1 cellular context compared by ENCODE assay signal in genomic region chr17:57906910-57907309, GRCh38.
TF ChIP-seq lines count a peak whose summit lies in the region.

No MANE protein-coding gene starts in this region.

TF ChIP-seq in HepG2, 621 proteins besides CTCF, POLR2A, EP300 and RAD21 (continued from another document and continues in another):
- TF ChIP-seq ZNF362 (CRISPR knock-in tag; IDR thresholded peaks at IDR 0.05; ENCODE audit: borderline replicate concordance) = peak; percentile 95
- TF ChIP-seq MYC (CRISPR knock-in tag; IDR thresholded peaks at IDR 0.05; ENCODE audit: borderline replicate concordance) = peak; percentile 31; the same call in 1 of the 2 replicates
- no peak for TF ChIP-seq MIXL1 (CRISPR knock-in tag; IDR thresholded peaks at IDR 0.05)
- TF ChIP-seq, protein P1, sequence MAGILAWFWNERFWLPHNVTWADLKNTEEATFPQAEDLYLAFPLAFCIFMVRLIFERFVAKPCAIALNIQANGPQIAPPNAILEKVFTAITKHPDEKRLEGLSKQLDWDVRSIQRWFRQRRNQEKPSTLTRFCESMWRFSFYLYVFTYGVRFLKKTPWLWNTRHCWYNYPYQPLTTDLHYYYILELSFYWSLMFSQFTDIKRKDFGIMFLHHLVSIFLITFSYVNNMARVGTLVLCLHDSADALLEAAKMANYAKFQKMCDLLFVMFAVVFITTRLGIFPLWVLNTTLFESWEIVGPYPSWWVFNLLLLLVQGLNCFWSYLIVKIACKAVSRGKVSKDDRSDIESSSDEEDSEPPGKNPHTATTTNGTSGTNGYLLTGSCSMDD (CRISPR knock-in tag; IDR thresholded peaks at IDR 0.05) = no peak
- TF ChIP-seq ZNF687 (CRISPR knock-in tag; IDR thresholded peaks at IDR 0.05) = peak; percentile 67
- TF ChIP-seq USF2 (IDR thresholded peaks at IDR 0.05; ENCODE audit: low read depth, low read length) = no peak
- TF ChIP-seq USF2 (CRISPR knock-in tag; IDR thresholded peaks at IDR 0.05; ENCODE audit: borderline replicate concordance) = no peak
- peak; percentile 46; the same call in 1 of the 2 replicates for TF ChIP-seq SAP130 (CRISPR knock-in tag; IDR thresholded peaks at IDR 0.05; ENCODE audit: low read depth)
- peak; percentile 89 for TF ChIP-seq XRCC5 (optimal IDR thresholded peaks at IDR 0.05; ENCODE audit: low read length)
- TF ChIP-seq, protein P2, sequence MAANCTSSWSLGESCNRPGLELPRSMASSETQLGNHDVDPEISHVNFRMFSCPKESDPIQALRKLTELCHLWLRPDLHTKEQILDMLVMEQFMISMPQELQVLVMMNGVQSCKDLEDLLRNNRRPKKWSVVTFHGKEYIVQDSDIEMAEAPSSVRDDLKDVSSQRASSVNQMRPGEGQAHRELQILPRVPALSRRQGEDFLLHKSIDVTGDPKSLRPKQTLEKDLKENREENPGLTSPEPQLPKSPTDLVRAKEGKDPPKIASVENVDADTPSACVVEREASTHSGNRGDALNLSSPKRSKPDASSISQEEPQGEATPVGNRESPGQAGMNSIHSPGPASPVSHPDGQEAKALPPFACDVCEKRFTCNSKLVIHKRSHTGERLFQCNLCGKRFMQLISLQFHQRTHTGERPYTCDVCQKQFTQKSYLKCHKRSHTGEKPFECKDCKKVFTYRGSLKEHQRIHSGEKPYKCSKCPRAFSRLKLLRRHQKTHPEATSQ (CRISPR knock-in tag; IDR thresholded peaks at IDR 0.05; ENCODE audit: borderline replicate concordance) = no peak
- TF ChIP-seq POLR2AphosphoS5 (IDR thresholded peaks at IDR 0.05; ENCODE audit: low read depth, low read length) = no peak
- TF ChIP-seq SKI (IDR thresholded peaks at IDR 0.05; ENCODE audit: partially characterized antibody) = no peak
- TF ChIP-seq MIER3 (CRISPR knock-in tag; IDR thresholded peaks at IDR 0.05; ENCODE audit: borderline replicate concordance) = no peak
- TF ChIP-seq, protein P3, sequence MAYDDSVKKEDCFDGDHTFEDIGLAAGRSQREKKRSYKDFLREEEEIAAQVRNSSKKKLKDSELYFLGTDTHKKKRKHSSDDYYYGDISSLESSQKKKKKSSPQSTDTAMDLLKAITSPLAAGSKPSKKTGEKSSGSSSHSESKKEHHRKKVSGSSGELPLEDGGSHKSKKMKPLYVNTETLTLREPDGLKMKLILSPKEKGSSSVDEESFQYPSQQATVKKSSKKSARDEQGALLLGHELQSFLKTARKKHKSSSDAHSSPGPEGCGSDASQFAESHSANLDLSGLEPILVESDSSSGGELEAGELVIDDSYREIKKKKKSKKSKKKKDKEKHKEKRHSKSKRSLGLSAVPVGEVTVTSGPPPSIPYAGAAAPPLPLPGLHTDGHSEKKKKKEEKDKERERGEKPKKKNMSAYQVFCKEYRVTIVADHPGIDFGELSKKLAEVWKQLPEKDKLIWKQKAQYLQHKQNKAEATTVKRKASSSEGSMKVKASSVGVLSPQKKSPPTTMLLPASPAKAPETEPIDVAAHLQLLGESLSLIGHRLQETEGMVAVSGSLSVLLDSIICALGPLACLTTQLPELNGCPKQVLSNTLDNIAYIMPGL (CRISPR knock-in tag; IDR thresholded peaks at IDR 0.05; ENCODE audit: borderline replicate concordance in 1 of 2, low read depth in 1 of 2) = peak in 1 of 2 experiments; percentile 54; a peak in 1 of 4 replicates
- peak; percentile 9 for TF ChIP-seq PRPF4 (IDR thresholded peaks at IDR 0.05; ENCODE audit: low read depth, low read length, poor library complexity, severe bottlenecking)
- no peak for TF ChIP-seq MBD4 (IDR thresholded peaks at IDR 0.05; ENCODE audit: borderline replicate concordance, low read length)
- TF ChIP-seq ZNF570 (CRISPR knock-in tag; IDR thresholded peaks at IDR 0.05; ENCODE audit: borderline replicate concordance) = no peak
- TF ChIP-seq SETDB1 (CRISPR knock-in tag; IDR thresholded peaks at IDR 0.05; ENCODE audit: borderline replicate concordance) = no peak
- no peak for TF ChIP-seq EED (CRISPR knock-in tag; IDR thresholded peaks at IDR 0.05)
- TF ChIP-seq, protein P4, sequence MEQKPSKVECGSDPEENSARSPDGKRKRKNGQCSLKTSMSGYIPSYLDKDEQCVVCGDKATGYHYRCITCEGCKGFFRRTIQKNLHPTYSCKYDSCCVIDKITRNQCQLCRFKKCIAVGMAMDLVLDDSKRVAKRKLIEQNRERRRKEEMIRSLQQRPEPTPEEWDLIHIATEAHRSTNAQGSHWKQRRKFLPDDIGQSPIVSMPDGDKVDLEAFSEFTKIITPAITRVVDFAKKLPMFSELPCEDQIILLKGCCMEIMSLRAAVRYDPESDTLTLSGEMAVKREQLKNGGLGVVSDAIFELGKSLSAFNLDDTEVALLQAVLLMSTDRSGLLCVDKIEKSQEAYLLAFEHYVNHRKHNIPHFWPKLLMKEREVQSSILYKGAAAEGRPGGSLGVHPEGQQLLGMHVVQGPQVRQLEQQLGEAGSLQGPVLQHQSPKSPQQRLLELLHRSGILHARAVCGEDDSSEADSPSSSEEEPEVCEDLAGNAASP (CRISPR knock-in tag; IDR thresholded peaks at IDR 0.05; ENCODE audit: borderline replicate concordance) = no peak
- TF ChIP-seq, protein P5, sequence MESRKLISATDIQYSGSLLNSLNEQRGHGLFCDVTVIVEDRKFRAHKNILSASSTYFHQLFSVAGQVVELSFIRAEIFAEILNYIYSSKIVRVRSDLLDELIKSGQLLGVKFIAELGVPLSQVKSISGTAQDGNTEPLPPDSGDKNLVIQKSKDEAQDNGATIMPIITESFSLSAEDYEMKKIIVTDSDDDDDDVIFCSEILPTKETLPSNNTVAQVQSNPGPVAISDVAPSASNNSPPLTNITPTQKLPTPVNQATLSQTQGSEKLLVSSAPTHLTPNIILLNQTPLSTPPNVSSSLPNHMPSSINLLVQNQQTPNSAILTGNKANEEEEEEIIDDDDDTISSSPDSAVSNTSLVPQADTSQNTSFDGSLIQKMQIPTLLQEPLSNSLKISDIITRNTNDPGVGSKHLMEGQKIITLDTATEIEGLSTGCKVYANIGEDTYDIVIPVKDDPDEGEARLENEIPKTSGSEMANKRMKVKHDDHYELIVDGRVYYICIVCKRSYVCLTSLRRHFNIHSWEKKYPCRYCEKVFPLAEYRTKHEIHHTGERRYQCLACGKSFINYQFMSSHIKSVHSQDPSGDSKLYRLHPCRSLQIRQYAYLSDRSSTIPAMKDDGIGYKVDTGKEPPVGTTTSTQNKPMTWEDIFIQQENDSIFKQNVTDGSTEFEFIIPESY (CRISPR knock-in tag; IDR thresholded peaks at IDR 0.05) = peak; percentile 63
- no peak for TF ChIP-seq NR1H2 (CRISPR knock-in tag; IDR thresholded peaks at IDR 0.05; ENCODE audit: borderline replicate concordance, low read depth)
- TF ChIP-seq ZNF431 (CRISPR knock-in tag; IDR thresholded peaks at IDR 0.05; ENCODE audit: borderline replicate concordance, low read depth) = no peak
- TF ChIP-seq SALL1 (CRISPR knock-in tag; IDR thresholded peaks at IDR 0.05) = peak; percentile 34
- peak; percentile 13; the same call in 1 of the 2 replicates for TF ChIP-seq SOX5 (CRISPR knock-in tag; IDR thresholded peaks at IDR 0.05; ENCODE audit: borderline replicate concordance)
- TF ChIP-seq ZBTB7A (CRISPR knock-in tag; IDR thresholded peaks at IDR 0.05) = no peak
- TF ChIP-seq ZFAT (CRISPR knock-in tag; conservative IDR thresholded peaks at IDR 0.05) = no peak
- TF ChIP-seq KAT8 (CRISPR knock-in tag; IDR thresholded peaks at IDR 0.05) = peak; percentile 51
- no peak for TF ChIP-seq ZNF101 (CRISPR knock-in tag; IDR thresholded peaks at IDR 0.05; ENCODE audit: borderline replicate concordance, low read depth)
- no peak for TF ChIP-seq ZNF557 (CRISPR knock-in tag; IDR thresholded peaks at IDR 0.05)
- TF ChIP-seq, protein P6, sequence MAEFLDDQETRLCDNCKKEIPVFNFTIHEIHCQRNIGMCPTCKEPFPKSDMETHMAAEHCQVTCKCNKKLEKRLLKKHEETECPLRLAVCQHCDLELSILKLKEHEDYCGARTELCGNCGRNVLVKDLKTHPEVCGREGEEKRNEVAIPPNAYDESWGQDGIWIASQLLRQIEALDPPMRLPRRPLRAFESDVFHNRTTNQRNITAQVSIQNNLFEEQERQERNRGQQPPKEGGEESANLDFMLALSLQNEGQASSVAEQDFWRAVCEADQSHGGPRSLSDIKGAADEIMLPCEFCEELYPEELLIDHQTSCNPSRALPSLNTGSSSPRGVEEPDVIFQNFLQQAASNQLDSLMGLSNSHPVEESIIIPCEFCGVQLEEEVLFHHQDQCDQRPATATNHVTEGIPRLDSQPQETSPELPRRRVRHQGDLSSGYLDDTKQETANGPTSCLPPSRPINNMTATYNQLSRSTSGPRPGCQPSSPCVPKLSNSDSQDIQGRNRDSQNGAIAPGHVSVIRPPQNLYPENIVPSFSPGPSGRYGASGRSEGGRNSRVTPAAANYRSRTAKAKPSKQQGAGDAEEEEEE (CRISPR knock-in tag; IDR thresholded peaks at IDR 0.05; ENCODE audit: borderline replicate concordance) = no peak
- 0 out of 2 replicates have a peak, but pooled peaks have one; percentile 24 for TF ChIP-seq RFX5 (IDR thresholded peaks at IDR 0.05; ENCODE audit: low read depth, low read length)
- TF ChIP-seq, protein P7, sequence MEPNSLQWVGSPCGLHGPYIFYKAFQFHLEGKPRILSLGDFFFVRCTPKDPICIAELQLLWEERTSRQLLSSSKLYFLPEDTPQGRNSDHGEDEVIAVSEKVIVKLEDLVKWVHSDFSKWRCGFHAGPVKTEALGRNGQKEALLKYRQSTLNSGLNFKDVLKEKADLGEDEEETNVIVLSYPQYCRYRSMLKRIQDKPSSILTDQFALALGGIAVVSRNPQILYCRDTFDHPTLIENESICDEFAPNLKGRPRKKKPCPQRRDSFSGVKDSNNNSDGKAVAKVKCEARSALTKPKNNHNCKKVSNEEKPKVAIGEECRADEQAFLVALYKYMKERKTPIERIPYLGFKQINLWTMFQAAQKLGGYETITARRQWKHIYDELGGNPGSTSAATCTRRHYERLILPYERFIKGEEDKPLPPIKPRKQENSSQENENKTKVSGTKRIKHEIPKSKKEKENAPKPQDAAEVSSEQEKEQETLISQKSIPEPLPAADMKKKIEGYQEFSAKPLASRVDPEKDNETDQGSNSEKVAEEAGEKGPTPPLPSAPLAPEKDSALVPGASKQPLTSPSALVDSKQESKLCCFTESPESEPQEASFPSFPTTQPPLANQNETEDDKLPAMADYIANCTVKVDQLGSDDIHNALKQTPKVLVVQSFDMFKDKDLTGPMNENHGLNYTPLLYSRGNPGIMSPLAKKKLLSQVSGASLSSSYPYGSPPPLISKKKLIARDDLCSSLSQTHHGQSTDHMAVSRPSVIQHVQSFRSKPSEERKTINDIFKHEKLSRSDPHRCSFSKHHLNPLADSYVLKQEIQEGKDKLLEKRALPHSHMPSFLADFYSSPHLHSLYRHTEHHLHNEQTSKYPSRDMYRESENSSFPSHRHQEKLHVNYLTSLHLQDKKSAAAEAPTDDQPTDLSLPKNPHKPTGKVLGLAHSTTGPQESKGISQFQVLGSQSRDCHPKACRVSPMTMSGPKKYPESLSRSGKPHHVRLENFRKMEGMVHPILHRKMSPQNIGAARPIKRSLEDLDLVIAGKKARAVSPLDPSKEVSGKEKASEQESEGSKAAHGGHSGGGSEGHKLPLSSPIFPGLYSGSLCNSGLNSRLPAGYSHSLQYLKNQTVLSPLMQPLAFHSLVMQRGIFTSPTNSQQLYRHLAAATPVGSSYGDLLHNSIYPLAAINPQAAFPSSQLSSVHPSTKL (CRISPR knock-in tag; IDR thresholded peaks at IDR 0.05) = peak; percentile 12; the same call in 1 of the 2 replicates
- peak; percentile 45; the same call in 1 of the 3 replicates for TF ChIP-seq MXI1 (IDR thresholded peaks at IDR 0.05; ENCODE audit: borderline replicate concordance, low read depth, low read length)
- peak; percentile 52 for TF ChIP-seq FOSL2 (CRISPR knock-in tag; IDR thresholded peaks at IDR 0.05)
